14 cellular contexts compared by ENCODE assay signal in the genomic region with DNA sequence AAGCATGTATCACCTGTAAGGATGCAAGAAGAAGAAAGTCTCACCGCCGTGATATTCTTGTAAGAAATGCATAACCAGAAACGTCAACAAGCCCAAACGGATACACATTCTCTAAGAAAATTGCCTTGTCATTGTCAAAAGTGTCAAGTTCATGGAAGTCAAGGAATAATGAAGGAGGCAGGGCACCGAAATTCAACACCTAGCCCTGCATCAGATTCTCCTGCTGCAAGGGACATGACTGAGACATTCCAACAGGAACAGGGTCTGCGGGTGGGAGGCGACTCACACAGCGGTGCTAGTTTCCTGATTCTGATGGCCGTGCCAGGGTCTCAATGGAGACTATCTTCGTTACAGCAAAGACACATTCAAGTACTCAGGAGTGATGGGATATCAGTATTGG. TPM values are rescaled to one million over a fixed set of nuclear protein-coding genes. Genes with fewer than 3 reads are reported as not detected.
DNase-seq lines count a peak whose midpoint lies in the region; ATAC-seq, FAIRE-seq and TF ChIP-seq lines count a peak whose summit lies in the region.
"Had no signal": no experiment of that assay in that cellular context is flagged by ENCODE, and none has a peak within 500 bp of the region (broad histone marks: within the 10 kb centered on the region; RNA-seq: fewer than 3 reads in every experiment).

No MANE protein-coding gene starts in this region.

- H3K4me1 ChIP-seq in HepG2 (ENCODE audit: insufficient read depth, low read length) (peaks cover 38% of the 10 kb centered on the region), right lobe of liver (peaks cover 0 to 59% (median 12%) of the 10 kb centered on the region in 4 donors), mucosa of rectum (ENCODE audit: control insufficient read depth in 2 of 2, insufficient read depth in 2 of 2, low read length in 2 of 2) (peaks cover 18 to 19% of the 10 kb centered on the region in 2 donors), vagina (peaks cover 64% of the 10 kb centered on the region)

- no peak overlapping the region for H3K4me2 ChIP-seq in HepG2 (ENCODE audit: low read depth, low read length)

- TF ChIP-seq RAD21 in HepG2 (CRISPR knock-in tag; IDR thresholded peaks at IDR 0.05) = no peak

- no peak overlapping the region for H2AFZ ChIP-seq in HepG2 (ENCODE audit: low read length)

- TF ChIP-seq POLR2A in HepG2 (IDR thresholded peaks at IDR 0.05; ENCODE audit: insufficient read depth in 1 of 2, low read depth in 2 of 2, low read length in 2 of 2) (no peak), right lobe of liver (IDR thresholded peaks at IDR 0.05) (no peak), vagina (IDR thresholded peaks at IDR 0.05) (no peak)

- ATAC-seq in HepG2 = no peak
- ATAC-seq in right lobe of liver = no peak
- ATAC-seq: activated naive CD4-positive, alpha-beta T cell treated with anti-CD3 and anti-CD28 coated beads, Interleukin-2, amount 50 U/mL, for 72 hours had no signal

- intact Hi-C loops in HepG2 (cut with micrococcal nuclease; ENCODE audit: unreplicated experiment) = no loop called here
- intact Hi-C loops in right lobe of liver (cut with DNase I) = no loop called here
- intact Hi-C loops in vagina (cut with DNase I) = no loop called here
- intact Hi-C loops in posterior cingulate gyrus (cut with DNase I) = no loop called here

- TF ChIP-seq EP300 in HepG2 (IDR thresholded peaks at IDR 0.05; ENCODE audit: low read depth in 2 of 2, low read length in 2 of 2) (no peak), HepG2 (CRISPR knock-in tag; IDR thresholded peaks at IDR 0.05; ENCODE audit: borderline replicate concordance) (no peak)

- no peak for FAIRE-seq in HepG2 (lab: Jason Lieb, UNC)

- H3K79me2 ChIP-seq in HepG2 (ENCODE audit: insufficient read depth, low read length) = peaks cover 76% of the 10 kb centered on the region

- POLR2A ChIA-PET in HepG2 (lab: Yijun Ruan, JAX) = no interaction called here

- H3K4me3 ChIP-seq in HepG2 (replicated peaks in 1 of 3; ENCODE audit: insufficient read depth in 1 of 3, low read depth in 2 of 3, low read length in 3 of 3) = no peak overlapping the region
- H3K4me3 ChIP-seq in right lobe of liver = no peak overlapping the region
- H3K4me3 ChIP-seq in mucosa of rectum (ENCODE audit: low read length in 2 of 2) = no peak overlapping the region
- H3K4me3 ChIP-seq in vagina = no peak overlapping the region

- TF ChIP-seq CTCF in HepG2 (CRISPR knock-in tag; IDR thresholded peaks at IDR 0.05) (no peak), right lobe of liver (IDR thresholded peaks at IDR 0.05) (no peak), vagina (IDR thresholded peaks at IDR 0.05) (no peak)

- H3K9ac ChIP-seq in HepG2 (ENCODE audit: insufficient read depth, low read depth, low read length) (no peak overlapping the region), mucosa of rectum (ENCODE audit: low read depth in 1 of 2, low read length in 2 of 2) (no peak overlapping the region)

- no TSS peak for BruUV-seq in HepG2 (replicated peaks; lab: Mats Ljungman, UMichigan)

- CTCF ChIA-PET in HepG2 (lab: Yijun Ruan, JAX; ENCODE audit: low intra/inter-chr PET ratio, low total read pairs) = no interaction called here

- DNase-seq in HepG2 (ENCODE audit: low spot score) (no peak), right lobe of liver (no peak), astrocyte of the hippocampus (ENCODE audit: low read depth, low spot score) (peak; percentile 28), vagina (ENCODE audit: extremely low spot score in 2 of 2) (no peak), posterior cingulate gyrus (no peak), SIG-M5 (lab: John Stamatoyannopoulos, UW) (no peak)
- DNase-seq in activated CD4-positive, alpha-beta T cell treated with anti-CD3 and anti-CD28 coated beads, Interleukin-2, amount 50 U/mL, for 1 hour = no peak
- DNase-seq: BE2C; effector CD4-positive, alpha-beta T cell; NCI-H226; RPMI8226; stimulated activated CD4-positive, alpha-beta T cell treated with anti-CD3 and anti-CD28 coated beads, Interleukin-1b, Interleukin-23, amount 100 ng/mL, for 48 hours had no signal

- WGBS in HepG2 (ENCODE audit: low lambda C conversion rate) = 93% methylated on average over 10 of the region's 10 CpGs
- 80% methylated on average over 5 of the region's 10 CpGs for WGBS in right lobe of liver (ENCODE audit: insufficient coverage, low coverage, low lambda C conversion rate, missing lambda C conversion rate)

- H3K27ac ChIP-seq in HepG2 (ENCODE audit: extremely low read length, insufficient read depth, low read length) (no peak overlapping the region), right lobe of liver (no peak overlapping the region), mucosa of rectum (ENCODE audit: low read depth in 2 of 2, low read length in 2 of 2) (peak overlapping the region; percentile 33 to 84), vagina (peak overlapping the region; percentile 82)

- H3K9me3 ChIP-seq in HepG2 (ENCODE audit: low read length) (no peaks in the 10 kb centered on the region), right lobe of liver (no peaks in the 10 kb centered on the region), mucosa of rectum (ENCODE audit: control insufficient read depth in 2 of 2, low read length in 2 of 2) (no peaks in the 10 kb centered on the region), vagina (no peaks in the 10 kb centered on the region)
- H3K9me3 ChIP-seq: BE2C had no signal

- H3K36me3 ChIP-seq in HepG2 (replicated peaks in 1 of 2; ENCODE audit: control insufficient read depth in 1 of 2, insufficient read depth in 2 of 2, low read length in 2 of 2) = peaks cover 0 to 6% of the 10 kb centered on the region in 2 experiments; a peak in 2 of 5 replicates
- H3K36me3 ChIP-seq in right lobe of liver = no peaks in the 10 kb centered on the region
- H3K36me3 ChIP-seq in mucosa of rectum (ENCODE audit: control insufficient read depth in 2 of 2, insufficient read depth in 2 of 2, low read length in 2 of 2) = peaks cover 7 to 8% of the 10 kb centered on the region in 2 donors
- H3K36me3 ChIP-seq in vagina = no peaks in the 10 kb centered on the region

- H3K27me3 ChIP-seq in HepG2 (ENCODE audit: control insufficient read depth in 1 of 2, insufficient read depth in 2 of 2, low read length in 2 of 2) = no peaks in the 10 kb centered on the region
- no peaks in the 10 kb centered on the region for H3K27me3 ChIP-seq in right lobe of liver
- H3K27me3 ChIP-seq in mucosa of rectum (ENCODE audit: control insufficient read depth in 2 of 2, insufficient read depth in 2 of 2, low read length in 2 of 2) = no peaks in the 10 kb centered on the region
- H3K27me3 ChIP-seq in vagina = no peaks in the 10 kb centered on the region
- H3K27me3 ChIP-seq: BE2C had no signal

- in situ Hi-C loops in HepG2 (cut with HindIII; ENCODE audit: extremely low pct_ligation_motif_present, low pct_unique_long_range_greater_than_20kb) = no loop called here

- H4K20me1 ChIP-seq in HepG2 (ENCODE audit: insufficient read depth, low read length) = peaks cover 18% of the 10 kb centered on the region

TF ChIP-seq in HepG2, 621 proteins besides CTCF, POLR2A, EP300 and RAD21:
- TF ChIP-seq, protein P1, sequence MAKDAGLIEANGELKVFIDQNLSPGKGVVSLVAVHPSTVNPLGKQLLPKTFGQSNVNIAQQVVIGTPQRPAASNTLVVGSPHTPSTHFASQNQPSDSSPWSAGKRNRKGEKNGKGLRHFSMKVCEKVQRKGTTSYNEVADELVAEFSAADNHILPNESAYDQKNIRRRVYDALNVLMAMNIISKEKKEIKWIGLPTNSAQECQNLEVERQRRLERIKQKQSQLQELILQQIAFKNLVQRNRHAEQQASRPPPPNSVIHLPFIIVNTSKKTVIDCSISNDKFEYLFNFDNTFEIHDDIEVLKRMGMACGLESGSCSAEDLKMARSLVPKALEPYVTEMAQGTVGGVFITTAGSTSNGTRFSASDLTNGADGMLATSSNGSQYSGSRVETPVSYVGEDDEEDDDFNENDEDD (CRISPR knock-in tag; IDR thresholded peaks at IDR 0.05; ENCODE audit: borderline replicate concordance) = no peak
- TF ChIP-seq NFE2L2 (IDR thresholded peaks at IDR 0.05; ENCODE audit: low read length) = peak; percentile 30; the same call in 1 of the 2 replicates

RNA-seq across cellular contexts. Expression of a gene that starts 26.7 kb away (rescaled TPM):
- total RNA-seq in HepG2 (2016; rRNA removed; fragmentation: Illumina TruSeq; extraction: Trizol) (15.5 and 24.8 TPM in 2 replicates), right lobe of liver (10 to 100 TPM; 16.9 to 29.0 (median 21.3) TPM), vagina (18.7 TPM)
- total RNA-seq in HepG2 (2016; cell fraction: cytosol; rRNA removed; fragmentation: Illumina TruSeq; extraction: Trizol; ENCODE audit: low read depth) = 5.4 TPM in 2 replicates
- total RNA-seq in HepG2 (2016; cell fraction: insoluble cytoplasmic fraction; rRNA removed; fragmentation: Illumina TruSeq; extraction: Trizol) = 17.9 and 20.9 TPM in 2 replicates
- total RNA-seq in HepG2 (2016; cell fraction: membrane; rRNA removed; fragmentation: Illumina TruSeq; extraction: Trizol) = 7.7 and 9.9 TPM in 2 replicates
- 17.7 and 22.0 TPM in 2 replicates for total RNA-seq in HepG2 (2016; cell fraction: nucleus; rRNA removed; fragmentation: Illumina TruSeq; extraction: Trizol)
- 26.0 and 28.8 TPM in 2 replicates for polyA plus RNA-seq in HepG2 (2011; rRNA removed)
- polyA plus RNA-seq in HepG2 (2011; cell fraction: cytosol; rRNA removed) = 21.1 and 25.7 TPM in 2 replicates
- 16.4 and 17.7 TPM in 2 replicates for polyA plus RNA-seq in HepG2 (2011; cell fraction: nucleus; rRNA removed)
- 21.7 and 29.0 TPM in 2 replicates for polyA plus RNA-seq in HepG2 (2012)
- 1.6 and 1.8 TPM in 2 replicates for polyA plus RNA-seq in HepG2 (2016; cell fraction: cytosol; fragmentation: Illumina TruSeq; extraction: Trizol; ENCODE audit: low read depth)
- 24.7 and 29.5 TPM in 2 replicates for polyA plus RNA-seq in HepG2 (2016; cell fraction: insoluble cytoplasmic fraction; fragmentation: Illumina TruSeq; extraction: Trizol; ENCODE audit: low read depth)
- 4.4 and 4.5 TPM in 2 replicates for polyA plus RNA-seq in HepG2 (2016; cell fraction: membrane; fragmentation: Illumina TruSeq; extraction: Trizol; ENCODE audit: low read depth)
- 14.4 and 16.3 TPM in 2 replicates for polyA plus RNA-seq in HepG2 (2016; cell fraction: nucleus; fragmentation: Illumina TruSeq; extraction: Trizol; ENCODE audit: insufficient read depth, low read depth)
- polyA minus RNA-seq in HepG2 (2011; rRNA and poly(A)+ RNA removed; ENCODE audit: low replicate concordance) = 18.1 and 29.1 TPM in 2 replicates
- polyA minus RNA-seq in HepG2 (2011; cell fraction: cytosol; rRNA and poly(A)+ RNA removed) = 29.9 and 31.0 TPM in 2 replicates
- 43.4 and 57.2 TPM in 2 replicates for polyA minus RNA-seq in HepG2 (2011; cell fraction: nucleus; rRNA and poly(A)+ RNA removed)

Comparison
In these comparisons a context has a peak if more than half of its experiments do, and no peak if none do; other contexts are left out.
1. H3K27ac ChIP-seq: peak in mucosa of rectum (2 of 2) and vagina (single experiment); none in HepG2 (single experiment) and right lobe of liver (0 of 3).